ENCODE assay signal across 25 cellular contexts in genomic region chr16:83942074-83942473, GRCh38. TPM values are rescaled to one million over a fixed set of nuclear protein-coding genes. Genes with fewer than 3 reads are reported as not detected.
"Had no signal": no experiment of that assay in that cellular context is flagged by ENCODE, and none has a peak within 500 bp of the region (broad histone marks: within the 10 kb centered on the region; RNA-seq: fewer than 3 reads in every experiment).

No MANE protein-coding gene starts in this region.

- H3K36me3 ChIP-seq: MG63 had no signal

- ATAC-seq: Panc1, PC-3, SK-N-SH treated with all-trans-retinoic acid at 6 μM for 48 hours had no signal

- H3K9me3 ChIP-seq: MG63 had no signal

- DNase-seq: IMR-90, Karpas-422, KG1, MG63, NCI-H1092, NCI-H1105 treated with DMSO at 0.1 percent for 48 hours, NCI-H1417 treated with DMSO at 0.1 percent for 48 hours, NCI-H146, NCI-H1694 treated with DMSO at 0.1 percent for 48 hours, NCI-H1930, NCI-H2081, NCI-H2107, NCI-H2227 treated with DMSO at 0.1 percent for 48 hours, NCI-H524, NCI-H526 treated with DMSO at 0.1 percent for 48 hours, NCI-H748 treated with DMSO at 0.1 percent for 48 hours, PC-3, SHP77 had no signal

- FAIRE-seq: HTR-8/SVneo had no signal

- H3K27ac ChIP-seq: HL-60, RWPE1 had no signal

- H3K4me3 ChIP-seq: MG63 had no signal

- H3K27me3 ChIP-seq: MG63 had no signal

RNA-seq across cellular contexts. Expression of gene NECAB2, which starts 26.0 kb away (rescaled TPM):
- total RNA-seq: IMR-90, OCI-LY7, SK-MEL-5 had no signal
